In genomic region chr2:69784228-69784627, GRCh38 we compare ENCODE assay signal across 1 cellular context.
TF ChIP-seq lines count a peak whose summit lies in the region.

No MANE protein-coding gene starts in this region.

TF ChIP-seq in GM23338, 12 proteins besides CTCF, POLR2A, EP300 and RAD21 (continued from another document):
- no peak for TF ChIP-seq ZNF462 (CRISPR knock-in tag; IDR thresholded peaks at IDR 0.05)
- no peak for TF ChIP-seq ZNF331 (CRISPR knock-in tag; IDR thresholded peaks at IDR 0.05; ENCODE audit: low read depth)
- TF ChIP-seq STAT1 (IDR thresholded peaks at IDR 0.05; ENCODE audit: unreplicated experiment), result no peak
- no peak for TF ChIP-seq CREB1 (CRISPR knock-in tag; IDR thresholded peaks at IDR 0.05; ENCODE audit: low read depth)
- no peak for TF ChIP-seq ZNF114 (CRISPR knock-in tag; IDR thresholded peaks at IDR 0.05)
- no peak for TF ChIP-seq EZH2 (IDR thresholded peaks at IDR 0.05; ENCODE audit: low read depth, unreplicated experiment)
- TF ChIP-seq EZH2phosphoT487 (IDR thresholded peaks at IDR 0.05; ENCODE audit: unreplicated experiment), result no peak
- TF ChIP-seq REST (IDR thresholded peaks at IDR 0.05; ENCODE audit: unreplicated experiment), result no peak
